ENCODE assay signal across 12 cellular contexts in genomic region chr5:108729306-108729645, GRCh38. TPM values are rescaled to one million over a fixed set of nuclear protein-coding genes. Genes with fewer than 3 reads are reported as not detected.
DNase-seq lines count a peak whose midpoint lies in the region; ATAC-seq and TF ChIP-seq lines count a peak whose summit lies in the region.
"Had no signal": no experiment of that assay in that cellular context is flagged by ENCODE, and none has a peak within 500 bp of the region (broad histone marks: within the 10 kb centered on the region; RNA-seq: fewer than 3 reads in every experiment).

No MANE protein-coding gene starts in this region.

- H3K36me3 ChIP-seq in mesenchymal stem cell (ENCODE audit: control insufficient read depth in 1 of 2, insufficient read depth in 2 of 2, low read depth in 1 of 2, low read length in 2 of 2) (no peaks in the 10 kb centered on the region), transverse colon (no peaks in the 10 kb centered on the region)
- H3K36me3 ChIP-seq: thyroid gland had no signal

- no peaks in the 10 kb centered on the region for H3K9me3 Mint-ChIP-seq in mesothelial cell of epicardium

- H3K4me1 ChIP-seq in right cardiac atrium (ENCODE audit: control insufficient read depth, insufficient read depth, low read length), result no peaks in the 10 kb centered on the region
- H3K4me1 ChIP-seq in mesenchymal stem cell (ENCODE audit: control insufficient read depth, insufficient read depth, low read depth, low read length), result peaks cover 4% of the 10 kb centered on the region
- H3K4me1 ChIP-seq in transverse colon, result peaks cover 0 to 15% (median 3%) of the 10 kb centered on the region in 4 donors

- no peak overlapping the region for H2BK5ac ChIP-seq in mesenchymal stem cell (ENCODE audit: low read depth, low read length, poor library complexity, severe bottlenecking)

- no peaks in the 10 kb centered on the region for H3K79me1 ChIP-seq in mesenchymal stem cell (replicated peaks; ENCODE audit: low read length, poor library complexity, severe bottlenecking)

- H3K4me3 Mint-ChIP-seq in mesothelial cell of epicardium, result no peak overlapping the region

- no peak overlapping the region for H2AK5ac ChIP-seq in mesenchymal stem cell (ENCODE audit: low read length, severe bottlenecking)

- no peak overlapping the region for H2BK15ac ChIP-seq in mesenchymal stem cell (ENCODE audit: low read depth, poor library complexity, severe bottlenecking)

- ATAC-seq in right cardiac atrium (no peak), HG03139 (IDR thresholded peaks at IDR 0.05; ENCODE audit: unreplicated experiment) (no peak)

- in situ Hi-C loops in transverse colon (cut with MboI; ENCODE audit: low pct_ligation_motif_present in 1 of 4, low pct_unique_long_range_greater_than_20kb in 1 of 4, low sequenced_read_pairs in 3 of 4), result loop anchor here in 1 of 4 donors (25.0 kb wide), 1 partner anchor 958 kb away; the partner anchor contains the start of gene MAN2A1

- no peak overlapping the region for H3K18ac ChIP-seq in mesenchymal stem cell (ENCODE audit: low read depth in 1 of 2, low read length in 2 of 2)

- peak overlapping the region; percentile 57 for H3K4me3 ChIP-seq in right cardiac atrium (ENCODE audit: low read length)
- peak overlapping the region in 1 of 2 experiments; percentile 88 for H3K4me3 ChIP-seq in mesenchymal stem cell (ENCODE audit: insufficient read depth in 1 of 2, low read depth in 1 of 2, low read length in 2 of 2)
- H3K4me3 ChIP-seq in transverse colon, result no peak overlapping the region

- no peaks in the 10 kb centered on the region for H3K27me3 Mint-ChIP-seq in mesothelial cell of epicardium (ENCODE audit: low read depth)

- 73% methylated on average over 7 of the region's 7 CpGs for WGBS in right cardiac atrium
- 96% methylated on average over 6 of the region's 7 CpGs for WGBS in mesenchymal stem cell
- 74 to 84% methylated on average over 7 of the region's 7 CpGs for WGBS in transverse colon (ENCODE audit: low coverage in 1 of 2), 2 donors

- H2BK12ac ChIP-seq in mesenchymal stem cell (ENCODE audit: low read length in 2 of 2), result no peak overlapping the region

- peaks cover 31% of the 10 kb centered on the region for H3K4me1 Mint-ChIP-seq in mesothelial cell of epicardium

- H3K27ac Mint-ChIP-seq in mesothelial cell of epicardium, result no peak overlapping the region

- no peak for TF ChIP-seq EP300 in transverse colon (IDR thresholded peaks at IDR 0.05; ENCODE audit: low read depth)

- DNase-seq in right cardiac atrium, result no peak
- DNase-seq in cardiac septum (ENCODE audit: low spot score), result no peak
- DNase-seq in amniotic epithelial cell (ENCODE audit: low read depth), result peak; percentile 38
- DNase-seq in mesenchymal stem cell, result no peak
- no peak for DNase-seq in mesothelial cell of epicardium (ENCODE audit: low spot score in 2 of 2, unreplicated experiment in 2 of 2)
- no peak for DNase-seq in transverse colon
- no peak for DNase-seq in SW 1271 (lab: John Stamatoyannopoulos, UW)
- DNase-seq: activated CD4-positive, CD25-positive, alpha-beta regulatory T cell; NCI-H1092; NCI-H524; thyroid gland had no signal

- H3K4ac ChIP-seq in mesenchymal stem cell (ENCODE audit: low read depth in 1 of 2, low read length in 2 of 2), result no peak overlapping the region

- H3K27ac ChIP-seq in right cardiac atrium (ENCODE audit: low read length) (no peak overlapping the region), mesenchymal stem cell (ENCODE audit: low read length, poor library complexity, severe bottlenecking) (no peak overlapping the region), transverse colon (peak overlapping the region in 2 of 4 donors; percentile 90 to 95)

- H3K9me3 ChIP-seq in right cardiac atrium (ENCODE audit: control insufficient read depth, low read length), result no peaks in the 10 kb centered on the region
- no peaks in the 10 kb centered on the region for H3K9me3 ChIP-seq in mesenchymal stem cell (ENCODE audit: control insufficient read depth, low read length)
- H3K9me3 ChIP-seq in transverse colon, result no peaks in the 10 kb centered on the region
- H3K9me3 ChIP-seq: thyroid gland had no signal

- H3K9ac ChIP-seq in mesenchymal stem cell (ENCODE audit: low read length), result peak overlapping the region; percentile 98

- no peak overlapping the region for H4K91ac ChIP-seq in mesenchymal stem cell (ENCODE audit: low read length)

- H2BK120ac ChIP-seq in mesenchymal stem cell (ENCODE audit: low read depth, low read length), result no peak overlapping the region

- TF ChIP-seq CTCF in mesothelial cell of epicardium (IDR thresholded peaks at IDR 0.05; ENCODE audit: unreplicated experiment) (no peak), transverse colon (IDR thresholded peaks at IDR 0.05) (no peak)

- no peak overlapping the region for H3K4me2 ChIP-seq in mesenchymal stem cell (ENCODE audit: low read length, poor library complexity, severe bottlenecking)

- no peak overlapping the region for H2AFZ ChIP-seq in mesenchymal stem cell (ENCODE audit: low read depth, low read length)

- H3K36me3 Mint-ChIP-seq in mesothelial cell of epicardium, result no peaks in the 10 kb centered on the region

- no peak overlapping the region for H3K14ac ChIP-seq in mesenchymal stem cell (ENCODE audit: low read length in 2 of 2)

- TF ChIP-seq POLR2A in transverse colon (IDR thresholded peaks at IDR 0.05), result no peak

- H4K8ac ChIP-seq in mesenchymal stem cell (ENCODE audit: low read length), result no peak overlapping the region

- intact Hi-C loops in right cardiac atrium (cut with DNase I), result no loop called here
- intact Hi-C loops in cardiac septum (cut with DNase I), result loop anchor here (5.0 kb wide), 1 partner anchor 683 kb away; no protein-coding TSS in a partner anchor
- intact Hi-C loops in transverse colon (cut with DNase I; ENCODE audit: low total_unique reads), result no loop called here

- no peaks in the 10 kb centered on the region for H3K27me3 ChIP-seq in right cardiac atrium (ENCODE audit: control insufficient read depth, insufficient read depth)
- no peaks in the 10 kb centered on the region for H3K27me3 ChIP-seq in mesenchymal stem cell (ENCODE audit: control insufficient read depth in 1 of 2, insufficient read depth in 1 of 2, low read length in 2 of 2)
- H3K27me3 ChIP-seq in transverse colon, result no peaks in the 10 kb centered on the region
- H3K27me3 ChIP-seq: thyroid gland had no signal

- H3K23ac ChIP-seq in mesenchymal stem cell (ENCODE audit: low read length in 2 of 2), result no peak overlapping the region

RNA-seq across cellular contexts. Expression of gene FER, which starts 18.4 kb away (rescaled TPM):
- 10 to 100 TPM; 17.6 to 29.4 (median 19.4) TPM for total RNA-seq in right cardiac atrium
- polyA plus RNA-seq in right cardiac atrium, result 1.7 TPM
- total RNA-seq in cardiac septum, result 20.0 TPM
- 11.6 TPM for polyA plus RNA-seq in mesenchymal stem cell (2013, experiment 1 of 2)
- polyA plus RNA-seq in mesenchymal stem cell (2013, experiment 2 of 2), result 9.9 TPM
- 38.8 to 44.3 TPM (median 40.7 TPM) in 3 replicates for total RNA-seq in mesothelial cell of epicardium
- total RNA-seq in transverse colon, result 10 to 100 TPM in 3 of 4 donors, 1 to 10 TPM in 1; 7.5 to 25.5 (median 13.1) TPM
